ENCODE assay signal across 8 cellular contexts in the genomic region with DNA sequence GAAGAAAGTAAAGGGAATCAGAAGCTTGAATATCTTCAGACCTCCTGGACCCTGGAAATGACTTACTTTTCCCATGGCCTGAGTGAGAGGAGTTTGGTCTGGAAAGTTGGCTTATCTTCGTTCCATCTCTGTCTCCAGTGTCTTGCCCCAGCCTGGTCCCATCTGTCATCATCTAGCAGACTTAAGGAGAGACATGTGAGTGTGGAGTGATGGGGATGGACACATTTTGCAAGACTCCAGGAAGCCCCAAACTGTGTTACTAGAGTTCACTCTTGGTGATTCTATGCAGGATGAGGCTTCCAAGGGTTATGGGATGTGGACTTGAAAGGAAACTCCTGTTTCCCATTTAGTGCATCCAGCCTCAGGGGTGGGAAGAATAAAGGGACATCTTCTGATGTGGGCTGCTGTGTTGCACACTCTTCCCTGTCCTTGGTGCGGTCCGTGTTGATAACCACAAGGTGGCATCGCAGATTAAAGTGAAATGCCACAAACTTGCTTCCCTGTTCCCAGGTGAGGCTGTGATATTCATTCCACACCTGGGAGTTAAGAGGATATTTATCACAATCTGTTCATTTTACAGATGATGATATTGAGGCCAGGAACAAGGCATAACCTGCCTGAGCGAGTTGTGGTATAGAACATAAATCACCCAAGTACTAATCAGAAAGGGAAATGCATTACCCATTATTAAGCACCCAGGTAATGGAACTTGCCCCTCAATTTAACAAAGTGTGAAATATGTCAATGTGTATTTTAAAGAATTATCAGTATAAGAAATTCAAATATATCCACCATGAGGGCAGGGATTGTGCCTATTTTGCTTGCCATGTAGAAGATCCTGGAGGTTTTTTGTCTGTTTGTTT.
DNase-seq lines count a peak whose midpoint lies in the region; ATAC-seq lines count a peak whose summit lies in the region.

No MANE protein-coding gene starts in this region.

- intact Hi-C loops in left colon (cut with DNase I, micrococcal nuclease): no loop called here

- no peaks in the 10 kb centered on the region for H3K36me3 ChIP-seq in MG63

- ATAC-seq in left colon: peak; percentile 58
- no peak for ATAC-seq in GM21717 (IDR thresholded peaks at IDR 0.05; ENCODE audit: unreplicated experiment)
- no peak for ATAC-seq in HG03432 (IDR thresholded peaks at IDR 0.05; ENCODE audit: unreplicated experiment)
- ATAC-seq in HG03469 (IDR thresholded peaks at IDR 0.05; ENCODE audit: unreplicated experiment): no peak

- H3K27me3 ChIP-seq in MG63: no peaks in the 10 kb centered on the region

- no peaks in the 10 kb centered on the region; the same call in 1 of the 2 replicates for H3K9me3 ChIP-seq in MG63

- DNase-seq in ELF-1 (ENCODE audit: low read depth, low spot score) (peak; percentile 36), MG63 (peak; percentile 16), astrocyte of the hippocampus (ENCODE audit: low read depth, low spot score) (peak; percentile 60), left colon (no peak), NCI-H187 (lab: John Stamatoyannopoulos, UW) (no peak)

- H3K4me3 ChIP-seq in MG63: no peak overlapping the region

Comparison
In these comparisons a context has a peak if more than half of its experiments do, and no peak if none do; other contexts are left out.
1. DNase-seq: peak in ELF-1 (single experiment), MG63 (single experiment) and astrocyte of the hippocampus (single experiment); none in left colon (0 of 2) and NCI-H187 (0 of 2).